ENCODE assay signal across 8 cellular contexts in the genomic region with DNA sequence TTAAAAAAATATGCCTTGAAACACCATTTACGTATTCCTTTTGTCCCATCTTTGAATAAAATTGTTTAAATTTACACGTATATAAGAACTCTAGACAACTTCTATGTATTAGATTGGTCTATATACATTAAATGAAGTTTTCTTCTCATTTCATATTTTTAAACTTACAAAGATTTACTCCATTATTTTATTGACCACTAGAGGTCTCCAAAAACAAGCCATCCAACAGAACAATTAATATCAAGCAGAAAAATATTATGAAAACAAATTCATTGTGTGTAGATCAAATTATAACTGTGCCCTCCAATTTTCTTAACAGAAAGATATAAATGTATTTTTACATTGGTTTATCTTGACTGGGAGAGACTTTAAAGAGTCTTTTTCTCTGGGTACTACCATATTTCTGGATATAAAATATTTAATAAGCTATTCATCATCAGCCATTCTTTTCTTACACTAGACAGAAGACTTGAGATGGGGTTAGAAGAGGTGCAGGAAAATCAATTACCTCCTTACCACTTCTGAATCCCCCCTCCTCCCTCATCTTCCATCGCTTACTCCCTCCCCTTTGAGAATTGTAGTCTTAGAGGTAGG.
DNase-seq lines count a peak whose midpoint lies in the region; TF ChIP-seq lines count a peak whose summit lies in the region.

No MANE protein-coding gene starts in this region.

- no peak overlapping the region for H3K4me3 ChIP-seq in dorsolateral prefrontal cortex

- DNase-seq in DMS79 treated with DMSO at 0.1 percent for 48 hours (lab: John Stamatoyannopoulos, UW) (peak; percentile 4), DMS79 (lab: John Stamatoyannopoulos, UW) (no peak), LoVo (ENCODE audit: low spot score) (peak; percentile 27), dorsolateral prefrontal cortex (no peak), renal cortical epithelial cell (ENCODE audit: low read depth) (peak; percentile 14), H4 (ENCODE audit: low spot score) (no peak), SHP77 treated with DMSO at 0.1 percent for 48 hours (lab: John Stamatoyannopoulos, UW) (no peak), NCI-H2107 (lab: John Stamatoyannopoulos, UW) (no peak)

- H3K27me3 ChIP-seq in dorsolateral prefrontal cortex, result no peaks in the 10 kb centered on the region

- peak overlapping the region in 1 of 59 donors; percentile 34 for H3K27ac ChIP-seq in dorsolateral prefrontal cortex

- intact Hi-C loops in dorsolateral prefrontal cortex (cut with DNase I), result loop anchor here in 1 of 2 donors (2.0 kb wide), 1 partner anchor 117 kb away; no protein-coding TSS in a partner anchor

- peak; percentile 32 to 70 (median 54) for TF ChIP-seq CTCF in dorsolateral prefrontal cortex (IDR thresholded peaks at IDR 0.05 in 54 of 56, conservative IDR thresholded peaks at IDR 0.05 in 2 of 56; ENCODE audit: low read depth in 1 of 56, partially characterized antibody in 56 of 56)

Comparison
In these comparisons a context has a peak if more than half of its experiments do, and no peak if none do; other contexts are left out.
1. DNase-seq: peak in DMS79 treated with DMSO at 0.1 percent for 48 hours (single experiment), LoVo (single experiment) and renal cortical epithelial cell (single experiment); none in DMS79 (single experiment), dorsolateral prefrontal cortex (0 of 10), H4 (single experiment), SHP77 treated with DMSO at 0.1 percent for 48 hours (single experiment) and NCI-H2107 (single experiment).